Comparison of ENCODE assay signal across 15 cellular contexts in genomic region chr4:55407764-55408163, GRCh38. TPM values are rescaled to one million over a fixed set of nuclear protein-coding genes. Genes with fewer than 3 reads are reported as not detected.
A peak's percentile ranks its signal among the peaks of the same experiment; 100 is the strongest.
DNase-seq lines count a peak whose midpoint lies in the region; ATAC-seq, FAIRE-seq and TF ChIP-seq lines count a peak whose summit lies in the region.
"Had no signal": no experiment of that assay in that cellular context is flagged by ENCODE, and none has a peak within 500 bp of the region (broad histone marks: within the 10 kb centered on the region; RNA-seq: fewer than 3 reads in every experiment).

No MANE protein-coding gene starts in this region.

- TF ChIP-seq EP300 in K562 (IDR thresholded peaks at IDR 0.05; ENCODE audit: low read length): no peak

- POLR2A ChIA-PET in K562 (lab: Yijun Ruan, JAX): interaction anchor here (0.7 kb wide), 1 partner anchor 524 kb away, joined by 3 read pairs; no protein-coding TSS in a partner anchor

- H3K4me1 ChIP-seq in BLaER1 (peaks cover 39% of the 10 kb centered on the region), DND-41 (ENCODE audit: insufficient read depth, low read length) (peaks cover 10% of the 10 kb centered on the region; the same call in 1 of the 2 replicates), K562 (replicated peaks in 1 of 2; ENCODE audit: control insufficient read depth in 2 of 2, insufficient read depth in 2 of 2, low read length in 2 of 2) (no peaks in the 10 kb centered on the region; a peak in 2 of 5 replicates), smooth muscle cell (ENCODE audit: low read depth) (peaks cover 5% of the 10 kb centered on the region), lower lobe of right lung (peaks cover 43% of the 10 kb centered on the region)

- no peaks in the 10 kb centered on the region for H3K27me3 ChIP-seq in BLaER1
- H3K27me3 ChIP-seq in DND-41 (ENCODE audit: insufficient read depth, low read length, poor library complexity): no peaks in the 10 kb centered on the region
- H3K27me3 ChIP-seq in K562 (ENCODE audit: control insufficient read depth in 2 of 2, insufficient read depth in 2 of 2, low read length in 2 of 2): no peaks in the 10 kb centered on the region
- no peaks in the 10 kb centered on the region for H3K27me3 ChIP-seq in smooth muscle cell (ENCODE audit: low read depth)
- no peaks in the 10 kb centered on the region for H3K27me3 ChIP-seq in lower lobe of right lung (ENCODE audit: low read depth)

- FAIRE-seq in K562 (lab: Jason Lieb, UNC): no peak
- no peak for FAIRE-seq in GM12891 (lab: Jason Lieb, UNC)
- FAIRE-seq: A204.1, D721Med, H54 had no signal

- intact Hi-C loops in K562 (cut with micrococcal nuclease): no loop called here
- intact Hi-C loops in lower lobe of right lung (cut with DNase I): no loop called here

- in situ Hi-C loops in K562 (cut with MboI): no loop called here

- peaks cover 94% of the 10 kb centered on the region for H3K79me2 ChIP-seq in DND-41 (ENCODE audit: insufficient read depth, low read length)
- peaks cover 95% of the 10 kb centered on the region for H3K79me2 ChIP-seq in K562 (ENCODE audit: control insufficient read depth, insufficient read depth, low read length)
- H3K79me2 ChIP-seq in smooth muscle cell (ENCODE audit: low read depth): peaks cover 100% of the 10 kb centered on the region

- H3K9me1 ChIP-seq in K562 (ENCODE audit: control insufficient read depth, insufficient read depth, low read length): peaks cover 3% of the 10 kb centered on the region

- no peak for ATAC-seq in DND-41 (ENCODE audit: insufficient read depth, low read depth)
- ATAC-seq in K562: peak; percentile 18; the same call in 2 of the 3 replicates
- no peak for ATAC-seq in lower lobe of right lung
- ATAC-seq: CD8-positive, alpha-beta T cell; HCT116 had no signal

- H3K4me2 ChIP-seq in BLaER1: 0 out of 2 replicates have a peak overlapping the region, but pooled peaks have one; percentile 59
- H3K4me2 ChIP-seq in DND-41 (ENCODE audit: insufficient read depth, low read length): peak overlapping the region; percentile 17; the same call in 1 of the 2 replicates
- H3K4me2 ChIP-seq in K562 (ENCODE audit: insufficient read depth, low read length): no peak overlapping the region
- peak overlapping the region; percentile 40 for H3K4me2 ChIP-seq in smooth muscle cell

- no peak for TF ChIP-seq POLR2A in K562 (conservative IDR thresholded peaks at IDR 0.05)
- TF ChIP-seq POLR2A in GM12891 (IDR thresholded peaks at IDR 0.05; ENCODE audit: low read depth, low read length): no peak

- H2AFZ ChIP-seq in DND-41 (ENCODE audit: low read depth, low read length) (no peak overlapping the region), K562 (ENCODE audit: low read depth, low read length) (no peak overlapping the region), smooth muscle cell (ENCODE audit: low read depth) (no peak overlapping the region)

- H3K9ac ChIP-seq in BLaER1 (no peak overlapping the region), DND-41 (ENCODE audit: low read depth, low read length) (no peak overlapping the region), K562 (ENCODE audit: insufficient read depth in 1 of 2, low read depth in 2 of 2, low read length in 2 of 2) (no peak overlapping the region), smooth muscle cell (ENCODE audit: low read depth) (no peak overlapping the region)

- BruUV-seq in K562 (replicated peaks; lab: Mats Ljungman, UMichigan): no TSS peak

- peaks cover 10% of the 10 kb centered on the region for H3F3A ChIP-seq in smooth muscle cell (ENCODE audit: low read depth)

- H3K27ac ChIP-seq in BLaER1 (no peak overlapping the region), DND-41 (ENCODE audit: low read length) (no peak overlapping the region), K562 (ENCODE audit: extremely low read depth, low read depth, low read length) (no peak overlapping the region), smooth muscle cell (ENCODE audit: low read depth) (peak overlapping the region; percentile 48), lower lobe of right lung (no peak overlapping the region)

- CTCF ChIA-PET in K562 (lab: Yijun Ruan, JAX; ENCODE audit: low intra/inter-chr PET ratio): no interaction called here

- no peaks in the 10 kb centered on the region for H3K9me3 ChIP-seq in BLaER1
- no peaks in the 10 kb centered on the region for H3K9me3 ChIP-seq in DND-41 (ENCODE audit: insufficient read depth, low read length, severe bottlenecking)
- no peaks in the 10 kb centered on the region for H3K9me3 ChIP-seq in K562 (replicated peaks; ENCODE audit: control insufficient read depth, insufficient read depth, low read depth, low read length)
- no peaks in the 10 kb centered on the region for H3K9me3 ChIP-seq in smooth muscle cell (replicated peaks; ENCODE audit: low read depth)
- H3K9me3 ChIP-seq in lower lobe of right lung: no peaks in the 10 kb centered on the region

- TF ChIP-seq CTCF in DND-41 (IDR thresholded peaks at IDR 0.05; ENCODE audit: borderline replicate concordance, extremely low read depth, low read length, poor library complexity, severe bottlenecking): no peak
- TF ChIP-seq CTCF in K562 (IDR thresholded peaks at IDR 0.05 in 2 of 3, conservative IDR thresholded peaks at IDR 0.05 in 1 of 3; ENCODE audit: insufficient read depth in 2 of 3, low read depth in 1 of 3, low read length in 3 of 3): no peak
- TF ChIP-seq CTCF in smooth muscle cell (IDR thresholded peaks at IDR 0.05; ENCODE audit: borderline replicate concordance, insufficient read depth, poor library complexity, severe bottlenecking): no peak
- TF ChIP-seq CTCF in lower lobe of right lung (IDR thresholded peaks at IDR 0.05): no peak

- H4K20me1 ChIP-seq in BLaER1 (peaks cover 100% of the 10 kb centered on the region), DND-41 (ENCODE audit: insufficient read depth, low read length) (peaks cover 49% of the 10 kb centered on the region), K562 (replicated peaks; ENCODE audit: control insufficient read depth, insufficient read depth, low read length) (peaks cover 8% of the 10 kb centered on the region; the same call in 1 of the 2 replicates), smooth muscle cell (ENCODE audit: low read depth) (peaks cover 100% of the 10 kb centered on the region)

- no peak for DNase-seq in DND-41
- no peak for DNase-seq in K562 (ENCODE audit: extremely low read depth in 1 of 4, low spot score in 3 of 4)
- no peak for DNase-seq in smooth muscle cell (lab: John Stamatoyannopoulos, UW; ENCODE audit: unreplicated experiment)
- no peak for DNase-seq in lower lobe of right lung
- DNase-seq in GM12891 (ENCODE audit: insufficient read length, low spot score): no peak
- no peak for DNase-seq in DMS79 (lab: John Stamatoyannopoulos, UW)
- DNase-seq: CD8-positive, alpha-beta T cell; COR-L47; DMS153; GF-D8 had no signal

- H3K36me3 ChIP-seq in BLaER1: peaks cover 72% of the 10 kb centered on the region
- peaks cover 81% of the 10 kb centered on the region for H3K36me3 ChIP-seq in DND-41 (ENCODE audit: insufficient read depth, low read length)
- peaks cover 92% of the 10 kb centered on the region for H3K36me3 ChIP-seq in K562 (ENCODE audit: control insufficient read depth, insufficient read depth, low read length)
- peaks cover 6% of the 10 kb centered on the region for H3K36me3 ChIP-seq in smooth muscle cell (ENCODE audit: low read depth)
- peaks cover 62% of the 10 kb centered on the region for H3K36me3 ChIP-seq in lower lobe of right lung

- 92% methylated on average over 3 of the region's 3 CpGs for WGBS in K562 (ENCODE audit: insufficient coverage, low coverage, missing lambda C conversion rate)
- 74% methylated on average over 3 of the region's 3 CpGs for WGBS in smooth muscle cell (ENCODE audit: low lambda C conversion rate)

- no peak overlapping the region for H3K4me3 ChIP-seq in BLaER1
- no peak overlapping the region for H3K4me3 ChIP-seq in DND-41 (ENCODE audit: low read depth in 1 of 2, low read length in 2 of 2)
- no peak overlapping the region for H3K4me3 ChIP-seq in K562
- no peak overlapping the region for H3K4me3 ChIP-seq in smooth muscle cell
- H3K4me3 ChIP-seq in lower lobe of right lung: no peak overlapping the region

- no peak for TF ChIP-seq RAD21 in K562 (CRISPR knock-in tag; conservative IDR thresholded peaks at IDR 0.05 in 1 of 2, IDR thresholded peaks at IDR 0.05 in 1 of 2)

TF ChIP-seq in GM12891, 5 proteins besides CTCF, POLR2A, EP300 and RAD21:
- no peak for TF ChIP-seq POLR2AphosphoS5 (IDR thresholded peaks at IDR 0.05; ENCODE audit: low read depth, low read length)
- TF ChIP-seq PAX5 (IDR thresholded peaks at IDR 0.05; ENCODE audit: insufficient read depth, low read length, severe bottlenecking): no peak
- no peak for TF ChIP-seq SPI1 (IDR thresholded peaks at IDR 0.05; ENCODE audit: low read depth, low read length)
- no peak for TF ChIP-seq TAF1 (IDR thresholded peaks at IDR 0.05; ENCODE audit: low read depth, low read length)
- no peak for TF ChIP-seq POU2F2 (IDR thresholded peaks at IDR 0.05; ENCODE audit: low read depth, low read length)

RNA-seq across cellular contexts. Expression of gene TMEM165, which starts 12.0 kb away (rescaled TPM):
- 347 and 666 TPM in 2 replicates for total RNA-seq in K562 (2011; cell fraction: chromatin; rRNA removed; ENCODE audit: low replicate concordance)
- total RNA-seq in K562 (2011; cell fraction: nucleolus; rRNA removed): 225 and 269 TPM in 2 replicates
- 544 and 827 TPM in 2 replicates for total RNA-seq in K562 (2011; cell fraction: nucleoplasm; rRNA removed)
- total RNA-seq in K562 (2014; rRNA removed) (112 and 116 TPM in 2 replicates), K562 (2014; rRNA removed; fragmentation: Illumina TruSeq; extraction: Trizol) (96.6 and 96.8 TPM in 2 replicates), K562 (2015; rRNA removed; fragmentation: Illumina TruSeq; extraction: Trizol) (91.7 and 97.1 TPM in 2 replicates), K562 (2021) (84.6 and 97.5 TPM in 2 replicates), smooth muscle cell (235 and 266 TPM in 2 replicates), lower lobe of right lung (140 TPM)
- polyA plus RNA-seq in K562 (2011; rRNA removed) (145 and 174 TPM in 2 replicates), K562 (2014; fragmentation: Illumina TruSeq; extraction: Trizol) (58.7 and 70.6 TPM in 2 replicates), K562 (2014; fragmentation: Nextera tagmentation; extraction: Ambion mirVana) (10 to 100 TPM; 21.3 to 27.5 TPM), K562 (2014; rRNA removed) (105 and 106 TPM in 2 replicates), smooth muscle cell (167 and 178 TPM in 2 replicates)
- polyA plus RNA-seq in K562 (2011; cell fraction: cytosol; rRNA removed): 80.4 and 158 TPM in 2 replicates
- 179 and 244 TPM in 2 replicates for polyA plus RNA-seq in K562 (2011; cell fraction: nucleus; rRNA removed)
- polyA plus RNA-seq in K562 (2012): 54.2 and 62.0 TPM in 2 replicates
- polyA minus RNA-seq in K562 (2011; rRNA and poly(A)+ RNA removed): 177 and 204 TPM in 2 replicates
- 53.2 and 61.2 TPM in 2 replicates for polyA minus RNA-seq in K562 (2011; cell fraction: cytosol; rRNA and poly(A)+ RNA removed)
- polyA minus RNA-seq in K562 (2011; cell fraction: nucleus; rRNA and poly(A)+ RNA removed): 110 and 180 TPM in 2 replicates
- polyA plus RNA-seq in GM12891 (2012; ENCODE audit: low read depth, missing spikeins): 26.8 TPM
